ENCODE assay signal across 21 cellular contexts in genomic region chr14:98226411-98226810, GRCh38.
DNase-seq lines count a peak whose midpoint lies in the region; ATAC-seq, FAIRE-seq and TF ChIP-seq lines count a peak whose summit lies in the region.
"Had no signal": no experiment of that assay in that cellular context is flagged by ENCODE, and none has a peak within 500 bp of the region (broad histone marks: within the 10 kb centered on the region; RNA-seq: fewer than 3 reads in every experiment).

No MANE protein-coding gene starts in this region.

- WGBS in small intestine, 3 donors: 74 to 79% (median 75%) methylated on average over 8 of the region's 8 CpGs

- peak overlapping the region; percentile 93 for H3K27ac Mint-ChIP-seq in activated naive CD4-positive, alpha-beta T cell treated with anti-CD3 and anti-CD28 coated beads, Interleukin-2, amount 50 U/mL, for 24 hours
- peak overlapping the region; percentile 54 for H3K27ac Mint-ChIP-seq in activated CD8-positive, alpha-beta T cell treated with anti-CD3 and anti-CD28 coated beads, Interleukin-2, amount 10 ng/mL, durations not matched to agents 7 days and 5 days
- H3K27ac Mint-ChIP-seq in stimulated activated effector memory CD8-positive, alpha-beta T cell treated with anti-CD3 and anti-CD28 coated beads, Interleukin-12 subunit alpha, Interleukin-12 subunit beta, amount 100 ng/mL, for 72 hours: peak overlapping the region; percentile 93
- H3K27ac Mint-ChIP-seq: HFFc6, nephron progenitor cell had no signal

- H3K9me3 Mint-ChIP-seq in activated naive CD4-positive, alpha-beta T cell treated with anti-CD3 and anti-CD28 coated beads, Interleukin-2, amount 50 U/mL, for 24 hours: peaks cover 6% of the 10 kb centered on the region
- H3K9me3 Mint-ChIP-seq in activated CD8-positive, alpha-beta T cell treated with anti-CD3 and anti-CD28 coated beads, Interleukin-2, amount 10 ng/mL, durations not matched to agents 7 days and 5 days (ENCODE audit: insufficient read depth): peaks cover 5% of the 10 kb centered on the region
- no peaks in the 10 kb centered on the region for H3K9me3 Mint-ChIP-seq in stimulated activated effector memory CD8-positive, alpha-beta T cell treated with anti-CD3 and anti-CD28 coated beads, Interleukin-12 subunit alpha, Interleukin-12 subunit beta, amount 100 ng/mL, for 72 hours
- H3K9me3 Mint-ChIP-seq: nephron progenitor cell had no signal

- H3K36me3 ChIP-seq in small intestine (ENCODE audit: control insufficient read depth in 2 of 2, insufficient read depth in 2 of 2, low read length in 2 of 2): no peaks in the 10 kb centered on the region
- H3K36me3 ChIP-seq: brain microvascular endothelial cell, suprapubic skin had no signal

- H3K27me3 Mint-ChIP-seq in activated naive CD4-positive, alpha-beta T cell treated with anti-CD3 and anti-CD28 coated beads, Interleukin-2, amount 50 U/mL, for 24 hours: no peaks in the 10 kb centered on the region
- no peaks in the 10 kb centered on the region for H3K27me3 Mint-ChIP-seq in activated CD8-positive, alpha-beta T cell treated with anti-CD3 and anti-CD28 coated beads, Interleukin-2, amount 10 ng/mL, durations not matched to agents 7 days and 5 days (ENCODE audit: low read depth)

- H3K4me1 Mint-ChIP-seq in activated naive CD4-positive, alpha-beta T cell treated with anti-CD3 and anti-CD28 coated beads, Interleukin-2, amount 50 U/mL, for 24 hours: peaks cover 88% of the 10 kb centered on the region
- H3K4me1 Mint-ChIP-seq in activated CD8-positive, alpha-beta T cell treated with anti-CD3 and anti-CD28 coated beads, Interleukin-2, amount 10 ng/mL, durations not matched to agents 7 days and 5 days (ENCODE audit: low read depth): peaks cover 67% of the 10 kb centered on the region
- H3K4me1 Mint-ChIP-seq in stimulated activated effector memory CD8-positive, alpha-beta T cell treated with anti-CD3 and anti-CD28 coated beads, Interleukin-12 subunit alpha, Interleukin-12 subunit beta, amount 100 ng/mL, for 72 hours: peaks cover 64% of the 10 kb centered on the region

- POLR2A ChIA-PET in activated CD8-positive, alpha-beta T cell treated with anti-CD3 and anti-CD28 coated beads, Interleukin-2, amount 10 ng/mL, durations not matched to agents 7 days and 5 days (lab: Charles Lee): interaction anchor here (1.3 to 1.8 kb wide), 2 partner anchors 9 to 58 kb away, joined by 3 to 4 read pairs; no protein-coding TSS in a partner anchor

- TF ChIP-seq CTCF in GM20000 (IDR thresholded peaks at IDR 0.05; ENCODE audit: extremely low read depth, missing control alignments): no peak

- DNase-seq in activated naive CD4-positive, alpha-beta T cell (lab: John Stamatoyannopoulos, UW): no peak
- DNase-seq in NCI-H1436 (lab: John Stamatoyannopoulos, UW) (peak; percentile 43), small intestine (no peak), HT-29 (ENCODE audit: low spot score) (no peak), GM20000 (ENCODE audit: low spot score) (no peak)
- no peak for DNase-seq in activated CD8-positive, alpha-beta T cell treated with anti-CD3 and anti-CD28 coated beads, Interleukin-2, amount 10 ng/mL, durations not matched to agents 7 days and 5 days
- no peak for DNase-seq in stimulated activated effector memory CD8-positive, alpha-beta T cell treated with anti-CD3 and anti-CD28 coated beads, Interleukin-12 subunit alpha, Interleukin-12 subunit beta, amount 100 ng/mL, for 72 hours (ENCODE audit: low spot score in 2 of 2)
- DNase-seq: activated gamma-delta T cell treated with Interleukin-2 at 50 U/mL for 16 hours; brain microvascular endothelial cell; cortex of kidney; foreskin keratinocyte; HFFc6; mesendoderm; nephron progenitor cell; psoas muscle; stimulated activated CD4-positive, alpha-beta T cell treated with anti-CD3 and anti-CD28 coated beads, Interleukin-4, amount 100 ng/mL, for 1 hour had no signal

- H3K4me3 ChIP-seq in small intestine (ENCODE audit: low read depth in 1 of 2, low read length in 2 of 2): no peak overlapping the region
- H3K4me3 ChIP-seq: K562, psoas muscle, skin epidermis, suprapubic skin had no signal

- no peaks in the 10 kb centered on the region for H3K9me3 ChIP-seq in small intestine (ENCODE audit: control insufficient read depth, low read depth)
- H3K9me3 ChIP-seq: psoas muscle, suprapubic skin had no signal

- CTCF ChIA-PET in activated CD8-positive, alpha-beta T cell treated with anti-CD3 and anti-CD28 coated beads, Interleukin-2, amount 10 ng/mL, durations not matched to agents 7 days and 5 days (lab: Charles Lee): interaction anchor here (1.1 to 2.7 kb wide), 5 partner anchors 16 to 249 kb away, joined by 3 to 20 read pairs (median 3); no protein-coding TSS in a partner anchor

- ATAC-seq in activated CD8-positive, alpha-beta T cell treated with anti-CD3 and anti-CD28 coated beads, Interleukin-2, amount 10 ng/mL, durations not matched to agents 7 days and 5 days: no peak
- ATAC-seq in stimulated activated effector memory CD8-positive, alpha-beta T cell treated with anti-CD3 and anti-CD28 coated beads, Interleukin-12 subunit alpha, Interleukin-12 subunit beta, amount 100 ng/mL, for 72 hours: no peak
- ATAC-seq: foreskin keratinocyte, K562, psoas muscle had no signal

- H3K4me3 Mint-ChIP-seq in activated naive CD4-positive, alpha-beta T cell treated with anti-CD3 and anti-CD28 coated beads, Interleukin-2, amount 50 U/mL, for 24 hours: peak overlapping the region; percentile 67
- H3K4me3 Mint-ChIP-seq in activated CD8-positive, alpha-beta T cell treated with anti-CD3 and anti-CD28 coated beads, Interleukin-2, amount 10 ng/mL, durations not matched to agents 7 days and 5 days: no peak overlapping the region
- no peak overlapping the region for H3K4me3 Mint-ChIP-seq in stimulated activated effector memory CD8-positive, alpha-beta T cell treated with anti-CD3 and anti-CD28 coated beads, Interleukin-12 subunit alpha, Interleukin-12 subunit beta, amount 100 ng/mL, for 72 hours
- H3K4me3 Mint-ChIP-seq: HFFc6, nephron progenitor cell had no signal

- H3K27me3 ChIP-seq in small intestine (ENCODE audit: control insufficient read depth in 2 of 2, insufficient read depth in 2 of 2, low read length in 2 of 2): no peaks in the 10 kb centered on the region
- H3K27me3 ChIP-seq: brain microvascular endothelial cell, foreskin keratinocyte, suprapubic skin had no signal

- H3K36me3 Mint-ChIP-seq in activated naive CD4-positive, alpha-beta T cell treated with anti-CD3 and anti-CD28 coated beads, Interleukin-2, amount 50 U/mL, for 24 hours: peaks cover 2% of the 10 kb centered on the region
- H3K36me3 Mint-ChIP-seq in activated CD8-positive, alpha-beta T cell treated with anti-CD3 and anti-CD28 coated beads, Interleukin-2, amount 10 ng/mL, durations not matched to agents 7 days and 5 days (ENCODE audit: low read depth): peaks cover 16% of the 10 kb centered on the region
- H3K36me3 Mint-ChIP-seq in stimulated activated effector memory CD8-positive, alpha-beta T cell treated with anti-CD3 and anti-CD28 coated beads, Interleukin-12 subunit alpha, Interleukin-12 subunit beta, amount 100 ng/mL, for 72 hours: no peaks in the 10 kb centered on the region

- no peak overlapping the region for H3K27ac ChIP-seq in small intestine (ENCODE audit: low read depth in 1 of 2, low read length in 1 of 2)
- H3K27ac ChIP-seq: brain microvascular endothelial cell, foreskin keratinocyte, psoas muscle, RWPE1, suprapubic skin had no signal

- FAIRE-seq in small intestine (lab: Jason Lieb, UNC): no peak
- FAIRE-seq: K562 had no signal

- no peaks in the 10 kb centered on the region for H3K4me1 ChIP-seq in small intestine (ENCODE audit: control insufficient read depth in 2 of 2, insufficient read depth in 1 of 2, low read depth in 1 of 2, low read length in 1 of 2)
- H3K4me1 ChIP-seq: foreskin keratinocyte, psoas muscle, suprapubic skin had no signal
